Comparison of ENCODE assay signal across 8 cellular contexts in genomic region chrX:133921764-133922389, GRCh38.
DNase-seq lines count a peak whose midpoint lies in the region; ATAC-seq lines count a peak whose summit lies in the region.

No MANE protein-coding gene starts in this region.

- H3K4me3 ChIP-seq in right cardiac atrium (ENCODE audit: low read length), result no peak overlapping the region

- no peaks in the 10 kb centered on the region for H3K27me3 ChIP-seq in right cardiac atrium (ENCODE audit: control insufficient read depth, insufficient read depth)

- 59% methylated on average over 7 of the region's 7 CpGs for WGBS in right cardiac atrium

- H3K4me3 Mint-ChIP-seq in T-helper 2 cell treated with Interferon-gamma antibody and Interleukin-4, amounts not matched to agents 5 μg/mL and 100 μg/mL, for 36 hours, result no peak overlapping the region

- no peak overlapping the region for H3K27ac Mint-ChIP-seq in T-helper 2 cell treated with Interferon-gamma antibody and Interleukin-4, amounts not matched to agents 5 μg/mL and 100 μg/mL, for 36 hours

- H3K27ac ChIP-seq in right cardiac atrium (ENCODE audit: low read length), result no peak overlapping the region

- no peaks in the 10 kb centered on the region for H3K4me1 ChIP-seq in right cardiac atrium (ENCODE audit: control insufficient read depth, insufficient read depth, low read length)

- H3K9me3 Mint-ChIP-seq in T-helper 2 cell treated with Interferon-gamma antibody and Interleukin-4, amounts not matched to agents 5 μg/mL and 100 μg/mL, for 36 hours, result peaks cover 6% of the 10 kb centered on the region

- peak; percentile 60 for ATAC-seq in HG02588 (IDR thresholded peaks at IDR 0.05; ENCODE audit: unreplicated experiment)
- ATAC-seq in right cardiac atrium, result peak in 1 of 2 donors; percentile 28

- peaks cover 15% of the 10 kb centered on the region for H3K4me1 Mint-ChIP-seq in T-helper 2 cell treated with Interferon-gamma antibody and Interleukin-4, amounts not matched to agents 5 μg/mL and 100 μg/mL, for 36 hours (ENCODE audit: low read depth)

- no peaks in the 10 kb centered on the region for H3K9me3 ChIP-seq in right cardiac atrium (ENCODE audit: control insufficient read depth, low read length)

- intact Hi-C loops in right cardiac atrium (cut with DNase I), result no loop called here

- DNase-seq in NCI-H2227 (lab: John Stamatoyannopoulos, UW; ENCODE audit: unreplicated experiment), result peak; percentile 36
- DNase-seq in NCI-H2227 treated with DMSO at 0.1 percent for 48 hours (lab: John Stamatoyannopoulos, UW), result no peak
- peak; percentile 51 to 76 for DNase-seq in NCI-H446 (lab: John Stamatoyannopoulos, UW)
- peak; percentile 37 for DNase-seq in activated T-cell treated with anti-CD3 and anti-CD28 coated beads, Interleukin-2, amount 50 U/mL, for 1 hour
- peak; percentile 20 to 47 (median 38) for DNase-seq in right cardiac atrium
- peak; percentile 1 to 16 for DNase-seq in stimulated activated CD4-positive, alpha-beta T cell treated with anti-CD3 and anti-CD28 coated beads, Interleukin-4, amount 100 ng/mL, for 4 hours
- no peak for DNase-seq in T-helper 2 cell treated with Interferon-gamma antibody and Interleukin-4, amounts not matched to agents 5 μg/mL and 100 μg/mL, for 36 hours (ENCODE audit: low spot score)

- no peaks in the 10 kb centered on the region for H3K36me3 Mint-ChIP-seq in T-helper 2 cell treated with Interferon-gamma antibody and Interleukin-4, amounts not matched to agents 5 μg/mL and 100 μg/mL, for 36 hours (ENCODE audit: low read depth)

- H3K27me3 Mint-ChIP-seq in T-helper 2 cell treated with Interferon-gamma antibody and Interleukin-4, amounts not matched to agents 5 μg/mL and 100 μg/mL, for 36 hours (ENCODE audit: low read depth), result no peaks in the 10 kb centered on the region

Comparison
In these comparisons a context has a peak if more than half of its experiments do, and no peak if none do; other contexts are left out.
1. DNase-seq: peak in NCI-H2227 (single experiment), NCI-H446 (2 of 2), activated T-cell treated with anti-CD3 and anti-CD28 coated beads, Interleukin-2, amount 50 U/mL, for 1 hour (single experiment), right cardiac atrium (3 of 3) and stimulated activated CD4-positive, alpha-beta T cell treated with anti-CD3 and anti-CD28 coated beads, Interleukin-4, amount 100 ng/mL, for 4 hours (2 of 2); none in NCI-H2227 treated with DMSO at 0.1 percent for 48 hours (single experiment) and T-helper 2 cell treated with Interferon-gamma antibody and Interleukin-4, amounts not matched to agents 5 μg/mL and 100 μg/mL, for 36 hours (single experiment).